In the genomic region with DNA sequence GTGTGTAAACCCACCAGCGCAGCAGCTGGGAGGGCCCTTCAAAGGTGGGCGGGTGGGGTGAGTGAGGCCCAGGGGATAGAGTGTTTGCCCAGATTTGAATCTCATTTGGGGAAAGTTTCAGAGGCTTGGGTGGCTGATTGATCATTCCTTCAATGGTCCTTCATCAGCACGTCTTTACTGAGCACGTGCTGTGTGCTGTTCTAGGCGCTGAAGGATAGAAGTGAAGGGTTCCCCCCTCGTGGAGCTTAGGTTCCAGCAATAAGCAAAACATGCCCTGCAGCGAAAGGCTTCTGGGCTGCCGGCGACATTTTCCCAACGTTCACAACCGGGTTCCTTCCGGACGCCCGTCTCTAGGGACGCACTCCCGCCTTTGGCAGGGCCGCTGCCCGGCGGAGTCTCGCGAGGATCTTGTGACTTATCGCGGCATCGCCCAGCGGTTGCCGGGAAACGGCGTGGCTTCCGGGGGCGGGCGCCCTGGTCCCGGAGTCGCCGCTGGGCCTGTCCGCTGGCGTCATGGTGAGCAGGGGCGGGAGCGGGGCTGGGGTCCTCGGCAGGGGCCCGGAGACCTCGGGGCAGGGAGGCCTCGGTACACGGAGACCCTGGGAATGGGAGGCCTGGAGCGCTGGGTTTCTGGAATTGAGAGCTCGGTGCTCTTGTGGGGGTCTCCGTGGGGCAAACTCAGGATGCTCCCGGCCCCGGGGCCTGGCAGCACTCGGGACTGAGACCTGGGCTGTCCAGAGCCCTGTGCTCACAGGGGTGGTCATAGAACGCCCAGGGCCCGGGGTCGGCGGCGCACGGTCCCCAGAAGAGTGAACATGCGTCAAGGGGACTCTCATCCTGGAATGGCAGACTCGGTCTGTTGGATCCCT, we compare ENCODE assay signal across 8 cellular contexts. TPM values are rescaled to one million over a fixed set of nuclear protein-coding genes. Genes with fewer than 3 reads are reported as not detected.
DNase-seq lines count a peak whose midpoint lies in the region; ATAC-seq and TF ChIP-seq lines count a peak whose summit lies in the region.

No MANE protein-coding gene starts in this region.

- H3K9me3 Mint-ChIP-seq in activated B cell treated with CpG ODN at 0.5 μM for 24 hours = no peaks in the 10 kb centered on the region

- H3K27ac Mint-ChIP-seq in activated B cell treated with CpG ODN at 0.5 μM for 24 hours = no peak overlapping the region

- peaks cover 32% of the 10 kb centered on the region for H3K4me1 Mint-ChIP-seq in activated B cell treated with CpG ODN at 0.5 μM for 24 hours

- H3K36me3 Mint-ChIP-seq in activated B cell treated with CpG ODN at 0.5 μM for 24 hours (ENCODE audit: low read depth) = peaks cover 2% of the 10 kb centered on the region

- POLR2A ChIA-PET in activated B cell treated with CpG ODN at 0.5 μM for 24 hours (lab: Charles Lee) = no interaction called here

- H3K27me3 Mint-ChIP-seq in activated B cell treated with CpG ODN at 0.5 μM for 24 hours = peaks cover 7% of the 10 kb centered on the region

- intact Hi-C loops in activated B cell treated with CpG ODN at 0.5 μM for 24 hours (cut with micrococcal nuclease) = loop anchor here (1.0 kb wide), 1 partner anchor 13 kb away; no protein-coding TSS in a partner anchor

- H3K4me3 Mint-ChIP-seq in activated B cell treated with CpG ODN at 0.5 μM for 24 hours = peak overlapping the region; percentile 77

- peak; percentile 38 for DNase-seq in GM04503 (ENCODE audit: low read depth)
- peak; percentile 97 for DNase-seq in NCI-H2171 (lab: John Stamatoyannopoulos, UW)
- peak; percentile 68 for DNase-seq in activated B cell treated with CpG ODN at 0.5 μM for 24 hours
- peak; percentile 65 for DNase-seq in central memory CD4-positive, alpha-beta T cell
- peak; percentile 55 for DNase-seq in kidney epithelial cell (ENCODE audit: low read depth)
- DNase-seq in stimulated activated CD4-positive, alpha-beta T cell treated with anti-CD3 and anti-CD28 coated beads, Interleukin-15, amount 100 ng/mL, for 24 hours = peak; percentile 92

- peak overlapping the region; percentile 55 for H3K4me3 ChIP-seq in kidney epithelial cell (ENCODE audit: low read depth, low read length)

- CTCF ChIA-PET in activated B cell treated with CpG ODN at 0.5 μM for 24 hours (lab: Charles Lee) = no interaction called here

- ATAC-seq in HG02943 (IDR thresholded peaks at IDR 0.05; ENCODE audit: low read depth, unreplicated experiment) (peak; percentile 74), activated B cell treated with CpG ODN at 0.5 μM for 24 hours (ENCODE audit: low read depth) (peak; percentile 73), HG03196 (IDR thresholded peaks at IDR 0.05; ENCODE audit: unreplicated experiment) (no peak)

- TF ChIP-seq CTCF in activated B cell treated with CpG ODN at 0.5 μM for 24 hours (IDR thresholded peaks at IDR 0.05) (no peak), kidney epithelial cell (IDR thresholded peaks at IDR 0.05; ENCODE audit: insufficient read depth, low read length, poor library complexity, severe bottlenecking) (no peak)

- no peaks in the 10 kb centered on the region for H3K27me3 ChIP-seq in kidney epithelial cell (ENCODE audit: control insufficient read depth, insufficient read depth, low read length)

- H3K36me3 ChIP-seq in kidney epithelial cell (ENCODE audit: control insufficient read depth, insufficient read depth, low read length) = no peaks in the 10 kb centered on the region

RNA-seq across cellular contexts. Expression of gene DBNDD1, which starts 3.2 kb away (rescaled TPM):
- 0.32 and 0.47 TPM in 2 replicates for total RNA-seq in activated B cell treated with CpG ODN at 0.5 μM for 24 hours
- 27.2 and 35.2 TPM in 2 replicates for total RNA-seq in kidney epithelial cell

RNA-seq across cellular contexts. Expression of gene PRDM7, which starts 54.7 kb away (rescaled TPM):
- total RNA-seq in activated B cell treated with CpG ODN at 0.5 μM for 24 hours = not detected in 2 replicates
- not detected in 2 replicates for total RNA-seq in kidney epithelial cell

Comparison
In these comparisons a context has a peak if more than half of its experiments do, and no peak if none do; other contexts are left out.
1. DNase-seq: peak in every context shown above with its lines; median percentile 97 in NCI-H2171; 92 in stimulated activated CD4-positive, alpha-beta T cell treated with anti-CD3 and anti-CD28 coated beads, Interleukin-15, amount 100 ng/mL, for 24 hours; 68 in activated B cell treated with CpG ODN at 0.5 μM for 24 hours; 65 in central memory CD4-positive, alpha-beta T cell; 55 in kidney epithelial cell; 38 in GM04503.
2. RNA of gene DBNDD1, which starts 3.2 kb away (total RNA-seq): 27.2 to 35.2 TPM in kidney epithelial cell; 0.32 to 0.47 TPM in activated B cell treated with CpG ODN at 0.5 μM for 24 hours; every median in the first group is over 10 times any median in the second.